Comparison of ENCODE assay signal across 1 cellular context in genomic region chr5:25570067-25570583, GRCh38.
TF ChIP-seq lines count a peak whose summit lies in the region.

No MANE protein-coding gene starts in this region.

TF ChIP-seq in WTC11, 78 proteins besides CTCF, POLR2A, EP300 and RAD21 (continued from another document):
- no peak for TF ChIP-seq NFYB (CRISPR knock-in tag; conservative IDR thresholded peaks at IDR 0.05; ENCODE audit: low read depth)
- no peak for TF ChIP-seq KAT7 (CRISPR knock-in tag; IDR thresholded peaks at IDR 0.05; ENCODE audit: borderline replicate concordance)
- no peak for TF ChIP-seq ZBTB43 (CRISPR knock-in tag; IDR thresholded peaks at IDR 0.05)
- no peak for TF ChIP-seq SP1 (CRISPR knock-in tag; conservative IDR thresholded peaks at IDR 0.05)
- TF ChIP-seq ZNF396 (CRISPR knock-in tag; IDR thresholded peaks at IDR 0.05; ENCODE audit: borderline replicate concordance): no peak
- no peak for TF ChIP-seq ZNF512 (CRISPR knock-in tag; IDR thresholded peaks at IDR 0.05; ENCODE audit: borderline replicate concordance)
- TF ChIP-seq ATF1 (CRISPR knock-in tag; IDR thresholded peaks at IDR 0.05): no peak
- no peak for TF ChIP-seq EMX1 (CRISPR knock-in tag; IDR thresholded peaks at IDR 0.05)
- TF ChIP-seq JAZF1 (CRISPR knock-in tag; IDR thresholded peaks at IDR 0.05): no peak
- no peak for TF ChIP-seq PRDM15 (CRISPR knock-in tag; IDR thresholded peaks at IDR 0.05)
- TF ChIP-seq ZNF121 (CRISPR knock-in tag; IDR thresholded peaks at IDR 0.05): no peak
- no peak for TF ChIP-seq ELF4 (CRISPR knock-in tag; IDR thresholded peaks at IDR 0.05; ENCODE audit: low read depth)
- no peak for TF ChIP-seq MXD4 (CRISPR knock-in tag; IDR thresholded peaks at IDR 0.05; ENCODE audit: borderline replicate concordance)
